Comparison of ENCODE assay signal across 1 cellular context in the genomic region with DNA sequence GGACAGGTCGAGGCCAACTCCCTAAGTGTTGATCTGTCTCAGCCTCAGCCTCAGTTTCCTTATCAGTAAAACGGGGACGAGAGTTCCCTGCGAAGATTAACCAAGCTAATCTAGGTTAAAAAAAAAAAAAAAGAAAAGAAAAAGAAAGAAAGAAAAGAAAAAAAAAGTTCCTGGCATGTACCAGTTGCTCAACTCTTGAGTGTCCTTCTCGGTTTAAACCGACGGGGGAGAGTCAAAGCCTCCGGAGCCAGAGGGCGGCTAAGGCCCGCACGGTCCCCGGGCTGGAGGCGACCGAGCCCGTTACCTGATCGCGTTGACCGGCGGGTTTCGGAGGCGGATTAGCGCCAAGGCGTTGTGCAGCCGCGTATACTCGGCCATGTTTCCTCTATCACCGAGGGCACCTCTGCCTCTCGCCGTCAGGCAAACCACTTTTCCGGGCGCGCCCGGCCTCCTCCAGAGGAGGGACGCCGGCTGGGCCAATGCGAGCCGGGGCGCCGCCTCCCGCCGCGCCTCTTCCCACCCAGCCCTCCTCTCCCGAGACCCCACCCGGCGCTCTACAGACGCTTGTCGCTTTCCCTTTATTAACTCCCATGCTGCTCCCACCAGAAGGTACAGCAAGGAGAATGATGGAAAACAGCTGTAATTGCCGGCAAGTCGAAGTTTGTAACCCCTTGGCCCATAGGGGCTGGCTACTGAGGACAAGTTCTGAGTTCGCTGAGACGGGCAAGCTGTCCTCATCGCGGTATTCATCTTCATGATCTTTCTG.
TF ChIP-seq lines count a peak whose summit lies in the region.

A gene (minus strand): TSS at position 405 of the 766 bp plus-strand sequence. CDS start 27 bp downstream, at position 378.

TF ChIP-seq in K562, 482 proteins besides CTCF, POLR2A, EP300 and RAD21 (continued from another document and continues in another):
- TF ChIP-seq, protein P1, sequence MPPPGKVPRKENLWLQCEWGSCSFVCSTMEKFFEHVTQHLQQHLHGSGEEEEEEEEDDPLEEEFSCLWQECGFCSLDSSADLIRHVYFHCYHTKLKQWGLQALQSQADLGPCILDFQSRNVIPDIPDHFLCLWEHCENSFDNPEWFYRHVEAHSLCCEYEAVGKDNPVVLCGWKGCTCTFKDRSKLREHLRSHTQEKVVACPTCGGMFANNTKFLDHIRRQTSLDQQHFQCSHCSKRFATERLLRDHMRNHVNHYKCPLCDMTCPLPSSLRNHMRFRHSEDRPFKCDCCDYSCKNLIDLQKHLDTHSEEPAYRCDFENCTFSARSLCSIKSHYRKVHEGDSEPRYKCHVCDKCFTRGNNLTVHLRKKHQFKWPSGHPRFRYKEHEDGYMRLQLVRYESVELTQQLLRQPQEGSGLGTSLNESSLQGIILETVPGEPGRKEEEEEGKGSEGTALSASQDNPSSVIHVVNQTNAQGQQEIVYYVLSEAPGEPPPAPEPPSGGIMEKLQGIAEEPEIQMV (tag; conservative IDR thresholded peaks at IDR 0.05; ENCODE audit: low read depth) = no peak
- TF ChIP-seq RBM25 (IDR thresholded peaks at IDR 0.05; ENCODE audit: low read depth, low read length, severe bottlenecking) = no peak
- TF ChIP-seq, protein P2, sequence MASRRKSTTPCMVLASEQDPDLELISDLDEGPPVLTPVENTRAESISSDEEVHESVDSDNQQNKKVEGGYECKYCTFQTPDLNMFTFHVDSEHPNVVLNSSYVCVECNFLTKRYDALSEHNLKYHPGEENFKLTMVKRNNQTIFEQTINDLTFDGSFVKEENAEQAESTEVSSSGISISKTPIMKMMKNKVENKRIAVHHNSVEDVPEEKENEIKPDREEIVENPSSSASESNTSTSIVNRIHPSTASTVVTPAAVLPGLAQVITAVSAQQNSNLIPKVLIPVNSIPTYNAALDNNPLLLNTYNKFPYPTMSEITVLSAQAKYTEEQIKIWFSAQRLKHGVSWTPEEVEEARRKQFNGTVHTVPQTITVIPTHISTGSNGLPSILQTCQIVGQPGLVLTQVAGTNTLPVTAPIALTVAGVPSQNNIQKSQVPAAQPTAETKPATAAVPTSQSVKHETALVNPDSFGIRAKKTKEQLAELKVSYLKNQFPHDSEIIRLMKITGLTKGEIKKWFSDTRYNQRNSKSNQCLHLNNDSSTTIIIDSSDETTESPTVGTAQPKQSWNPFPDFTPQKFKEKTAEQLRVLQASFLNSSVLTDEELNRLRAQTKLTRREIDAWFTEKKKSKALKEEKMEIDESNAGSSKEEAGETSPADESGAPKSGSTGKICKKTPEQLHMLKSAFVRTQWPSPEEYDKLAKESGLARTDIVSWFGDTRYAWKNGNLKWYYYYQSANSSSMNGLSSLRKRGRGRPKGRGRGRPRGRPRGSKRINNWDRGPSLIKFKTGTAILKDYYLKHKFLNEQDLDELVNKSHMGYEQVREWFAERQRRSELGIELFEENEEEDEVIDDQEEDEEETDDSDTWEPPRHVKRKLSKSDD (conservative IDR thresholded peaks at IDR 0.05; ENCODE audit: low read length) = no peak
- no peak for TF ChIP-seq RFX1 (IDR thresholded peaks at IDR 0.05)
- no peak for TF ChIP-seq RBM14 (IDR thresholded peaks at IDR 0.05; ENCODE audit: borderline replicate concordance, insufficient read depth, low read depth, low read length)
- TF ChIP-seq, protein P3, sequence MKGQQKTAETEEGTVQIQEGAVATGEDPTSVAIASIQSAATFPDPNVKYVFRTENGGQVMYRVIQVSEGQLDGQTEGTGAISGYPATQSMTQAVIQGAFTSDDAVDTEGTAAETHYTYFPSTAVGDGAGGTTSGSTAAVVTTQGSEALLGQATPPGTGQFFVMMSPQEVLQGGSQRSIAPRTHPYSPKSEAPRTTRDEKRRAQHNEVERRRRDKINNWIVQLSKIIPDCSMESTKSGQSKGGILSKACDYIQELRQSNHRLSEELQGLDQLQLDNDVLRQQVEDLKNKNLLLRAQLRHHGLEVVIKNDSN (CRISPR knock-in tag; IDR thresholded peaks at IDR 0.05) = no peak
- TF ChIP-seq, protein P4, sequence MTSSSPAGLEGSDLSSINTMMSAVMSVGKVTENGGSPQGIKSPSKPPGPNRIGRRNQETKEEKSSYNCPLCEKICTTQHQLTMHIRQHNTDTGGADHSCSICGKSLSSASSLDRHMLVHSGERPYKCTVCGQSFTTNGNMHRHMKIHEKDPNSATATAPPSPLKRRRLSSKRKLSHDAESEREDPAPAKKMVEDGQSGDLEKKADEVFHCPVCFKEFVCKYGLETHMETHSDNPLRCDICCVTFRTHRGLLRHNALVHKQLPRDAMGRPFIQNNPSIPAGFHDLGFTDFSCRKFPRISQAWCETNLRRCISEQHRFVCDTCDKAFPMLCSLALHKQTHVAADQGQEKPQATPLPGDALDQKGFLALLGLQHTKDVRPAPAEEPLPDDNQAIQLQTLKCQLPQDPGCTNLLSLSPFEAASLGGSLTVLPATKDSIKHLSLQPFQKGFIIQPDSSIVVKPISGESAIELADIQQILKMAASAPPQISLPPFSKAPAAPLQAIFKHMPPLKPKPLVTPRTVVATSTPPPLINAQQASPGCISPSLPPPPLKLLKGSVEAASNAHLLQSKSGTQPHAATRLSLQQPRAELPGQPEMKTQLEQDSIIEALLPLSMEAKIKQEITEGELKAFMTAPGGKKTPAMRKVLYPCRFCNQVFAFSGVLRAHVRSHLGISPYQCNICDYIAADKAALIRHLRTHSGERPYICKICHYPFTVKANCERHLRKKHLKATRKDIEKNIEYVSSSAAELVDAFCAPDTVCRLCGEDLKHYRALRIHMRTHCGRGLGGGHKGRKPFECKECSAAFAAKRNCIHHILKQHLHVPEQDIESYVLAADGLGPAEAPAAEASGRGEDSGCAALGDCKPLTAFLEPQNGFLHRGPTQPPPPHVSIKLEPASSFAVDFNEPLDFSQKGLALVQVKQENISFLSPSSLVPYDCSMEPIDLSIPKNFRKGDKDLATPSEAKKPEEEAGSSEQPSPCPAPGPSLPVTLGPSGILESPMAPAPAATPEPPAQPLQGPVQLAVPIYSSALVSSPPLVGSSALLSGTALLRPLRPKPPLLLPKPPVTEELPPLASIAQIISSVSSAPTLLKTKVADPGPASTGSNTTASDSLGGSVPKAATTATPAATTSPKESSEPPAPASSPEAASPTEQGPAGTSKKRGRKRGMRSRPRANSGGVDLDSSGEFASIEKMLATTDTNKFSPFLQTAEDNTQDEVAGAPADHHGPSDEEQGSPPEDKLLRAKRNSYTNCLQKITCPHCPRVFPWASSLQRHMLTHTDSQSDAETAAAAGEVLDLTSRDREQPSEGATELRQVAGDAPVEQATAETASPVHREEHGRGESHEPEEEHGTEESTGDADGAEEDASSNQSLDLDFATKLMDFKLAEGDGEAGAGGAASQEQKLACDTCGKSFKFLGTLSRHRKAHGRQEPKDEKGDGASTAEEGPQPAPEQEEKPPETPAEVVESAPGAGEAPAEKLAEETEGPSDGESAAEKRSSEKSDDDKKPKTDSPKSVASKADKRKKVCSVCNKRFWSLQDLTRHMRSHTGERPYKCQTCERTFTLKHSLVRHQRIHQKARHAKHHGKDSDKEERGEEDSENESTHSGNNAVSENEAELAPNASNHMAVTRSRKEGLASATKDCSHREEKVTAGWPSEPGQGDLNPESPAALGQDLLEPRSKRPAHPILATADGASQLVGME (CRISPR knock-in tag; IDR thresholded peaks at IDR 0.05) = no peak
- TF ChIP-seq, protein P5, sequence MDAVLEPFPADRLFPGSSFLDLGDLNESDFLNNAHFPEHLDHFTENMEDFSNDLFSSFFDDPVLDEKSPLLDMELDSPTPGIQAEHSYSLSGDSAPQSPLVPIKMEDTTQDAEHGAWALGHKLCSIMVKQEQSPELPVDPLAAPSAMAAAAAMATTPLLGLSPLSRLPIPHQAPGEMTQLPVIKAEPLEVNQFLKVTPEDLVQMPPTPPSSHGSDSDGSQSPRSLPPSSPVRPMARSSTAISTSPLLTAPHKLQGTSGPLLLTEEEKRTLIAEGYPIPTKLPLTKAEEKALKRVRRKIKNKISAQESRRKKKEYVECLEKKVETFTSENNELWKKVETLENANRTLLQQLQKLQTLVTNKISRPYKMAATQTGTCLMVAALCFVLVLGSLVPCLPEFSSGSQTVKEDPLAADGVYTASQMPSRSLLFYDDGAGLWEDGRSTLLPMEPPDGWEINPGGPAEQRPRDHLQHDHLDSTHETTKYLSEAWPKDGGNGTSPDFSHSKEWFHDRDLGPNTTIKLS (IDR thresholded peaks at IDR 0.05; ENCODE audit: borderline replicate concordance, low read depth) = no peak
- TF ChIP-seq, protein P6, sequence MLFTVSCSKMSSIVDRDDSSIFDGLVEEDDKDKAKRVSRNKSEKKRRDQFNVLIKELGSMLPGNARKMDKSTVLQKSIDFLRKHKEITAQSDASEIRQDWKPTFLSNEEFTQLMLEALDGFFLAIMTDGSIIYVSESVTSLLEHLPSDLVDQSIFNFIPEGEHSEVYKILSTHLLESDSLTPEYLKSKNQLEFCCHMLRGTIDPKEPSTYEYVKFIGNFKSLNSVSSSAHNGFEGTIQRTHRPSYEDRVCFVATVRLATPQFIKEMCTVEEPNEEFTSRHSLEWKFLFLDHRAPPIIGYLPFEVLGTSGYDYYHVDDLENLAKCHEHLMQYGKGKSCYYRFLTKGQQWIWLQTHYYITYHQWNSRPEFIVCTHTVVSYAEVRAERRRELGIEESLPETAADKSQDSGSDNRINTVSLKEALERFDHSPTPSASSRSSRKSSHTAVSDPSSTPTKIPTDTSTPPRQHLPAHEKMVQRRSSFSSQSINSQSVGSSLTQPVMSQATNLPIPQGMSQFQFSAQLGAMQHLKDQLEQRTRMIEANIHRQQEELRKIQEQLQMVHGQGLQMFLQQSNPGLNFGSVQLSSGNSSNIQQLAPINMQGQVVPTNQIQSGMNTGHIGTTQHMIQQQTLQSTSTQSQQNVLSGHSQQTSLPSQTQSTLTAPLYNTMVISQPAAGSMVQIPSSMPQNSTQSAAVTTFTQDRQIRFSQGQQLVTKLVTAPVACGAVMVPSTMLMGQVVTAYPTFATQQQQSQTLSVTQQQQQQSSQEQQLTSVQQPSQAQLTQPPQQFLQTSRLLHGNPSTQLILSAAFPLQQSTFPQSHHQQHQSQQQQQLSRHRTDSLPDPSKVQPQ (CRISPR knock-in tag; IDR thresholded peaks at IDR 0.05; ENCODE audit: borderline replicate concordance) = no peak
- no peak for TF ChIP-seq ZNF184 (CRISPR knock-in tag; IDR thresholded peaks at IDR 0.05)
- no peak for TF ChIP-seq ZNF444 (CRISPR knock-in tag; IDR thresholded peaks at IDR 0.05)
- no peak for TF ChIP-seq ZNF561 (CRISPR knock-in tag; conservative IDR thresholded peaks at IDR 0.05)
- no peak for TF ChIP-seq HDAC2 (IDR thresholded peaks at IDR 0.05)
- TF ChIP-seq CBX3 (IDR thresholded peaks at IDR 0.05; ENCODE audit: borderline replicate concordance in 1 of 2, low read length in 2 of 2) = no peak; a peak in 1 of 3 replicates
- TF ChIP-seq, protein P7, sequence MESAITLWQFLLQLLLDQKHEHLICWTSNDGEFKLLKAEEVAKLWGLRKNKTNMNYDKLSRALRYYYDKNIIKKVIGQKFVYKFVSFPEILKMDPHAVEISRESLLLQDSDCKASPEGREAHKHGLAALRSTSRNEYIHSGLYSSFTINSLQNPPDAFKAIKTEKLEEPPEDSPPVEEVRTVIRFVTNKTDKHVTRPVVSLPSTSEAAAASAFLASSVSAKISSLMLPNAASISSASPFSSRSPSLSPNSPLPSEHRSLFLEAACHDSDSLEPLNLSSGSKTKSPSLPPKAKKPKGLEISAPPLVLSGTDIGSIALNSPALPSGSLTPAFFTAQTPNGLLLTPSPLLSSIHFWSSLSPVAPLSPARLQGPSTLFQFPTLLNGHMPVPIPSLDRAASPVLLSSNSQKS (CRISPR knock-in tag; IDR thresholded peaks at IDR 0.05) = no peak
- TF ChIP-seq ESRRA (IDR thresholded peaks at IDR 0.05; ENCODE audit: borderline replicate concordance, low read depth) = no peak
- TF ChIP-seq, protein P8, sequence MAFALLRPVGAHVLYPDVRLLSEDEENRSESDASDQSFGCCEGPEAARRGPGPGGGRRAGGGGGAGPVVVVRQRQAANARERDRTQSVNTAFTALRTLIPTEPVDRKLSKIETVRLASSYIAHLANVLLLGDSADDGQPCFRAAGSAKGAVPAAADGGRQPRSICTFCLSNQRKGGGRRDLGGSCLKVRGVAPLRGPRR (CRISPR knock-in tag; IDR thresholded peaks at IDR 0.05) = no peak
- TF ChIP-seq MCM7 (IDR thresholded peaks at IDR 0.05) = 0 out of 4 replicates have a peak, but pooled peaks of 1 of the 2 experiments have one; percentile 53
- no peak for TF ChIP-seq CEBPG (CRISPR knock-in tag; IDR thresholded peaks at IDR 0.05)
- TF ChIP-seq CEBPG (tag; conservative IDR thresholded peaks at IDR 0.05 in 1 of 2, IDR thresholded peaks at IDR 0.05 in 1 of 2) = peak in 1 of 2 experiments; percentile 85; a peak in 2 of 4 replicates
- TF ChIP-seq DPF2 (IDR thresholded peaks at IDR 0.05) = peak; percentile 48; the same call in 1 of the 2 replicates
- no peak for TF ChIP-seq PCBP1 (IDR thresholded peaks at IDR 0.05; ENCODE audit: low read depth, low read length, poor library complexity, severe bottlenecking)
- TF ChIP-seq, protein P9, sequence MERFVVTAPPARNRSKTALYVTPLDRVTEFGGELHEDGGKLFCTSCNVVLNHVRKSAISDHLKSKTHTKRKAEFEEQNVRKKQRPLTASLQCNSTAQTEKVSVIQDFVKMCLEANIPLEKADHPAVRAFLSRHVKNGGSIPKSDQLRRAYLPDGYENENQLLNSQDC (CRISPR knock-in tag; IDR thresholded peaks at IDR 0.05) = no peak
- no peak for TF ChIP-seq ATF1 (CRISPR knock-in tag; IDR thresholded peaks at IDR 0.05)
- TF ChIP-seq ATF1 (tag; IDR thresholded peaks at IDR 0.05) = peak; percentile 48
- TF ChIP-seq HIVEP1 (CRISPR knock-in tag; IDR thresholded peaks at IDR 0.05) = no peak
- TF ChIP-seq, protein P10, sequence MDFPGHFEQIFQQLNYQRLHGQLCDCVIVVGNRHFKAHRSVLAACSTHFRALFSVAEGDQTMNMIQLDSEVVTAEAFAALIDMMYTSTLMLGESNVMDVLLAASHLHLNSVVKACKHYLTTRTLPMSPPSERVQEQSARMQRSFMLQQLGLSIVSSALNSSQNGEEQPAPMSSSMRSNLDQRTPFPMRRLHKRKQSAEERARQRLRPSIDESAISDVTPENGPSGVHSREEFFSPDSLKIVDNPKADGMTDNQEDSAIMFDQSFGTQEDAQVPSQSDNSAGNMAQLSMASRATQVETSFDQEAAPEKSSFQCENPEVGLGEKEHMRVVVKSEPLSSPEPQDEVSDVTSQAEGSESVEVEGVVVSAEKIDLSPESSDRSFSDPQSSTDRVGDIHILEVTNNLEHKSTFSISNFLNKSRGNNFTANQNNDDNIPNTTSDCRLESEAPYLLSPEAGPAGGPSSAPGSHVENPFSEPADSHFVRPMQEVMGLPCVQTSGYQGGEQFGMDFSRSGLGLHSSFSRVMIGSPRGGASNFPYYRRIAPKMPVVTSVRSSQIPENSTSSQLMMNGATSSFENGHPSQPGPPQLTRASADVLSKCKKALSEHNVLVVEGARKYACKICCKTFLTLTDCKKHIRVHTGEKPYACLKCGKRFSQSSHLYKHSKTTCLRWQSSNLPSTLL (IDR thresholded peaks at IDR 0.05) = no peak
- no peak for TF ChIP-seq MAFF (IDR thresholded peaks at IDR 0.05; ENCODE audit: low read length)
- no peak for TF ChIP-seq FOXM1 (IDR thresholded peaks at IDR 0.05; ENCODE audit: low read depth)
- TF ChIP-seq FOXM1 (CRISPR knock-in tag; IDR thresholded peaks at IDR 0.05; ENCODE audit: low read depth) = no peak
- TF ChIP-seq ZNF232 (CRISPR knock-in tag; IDR thresholded peaks at IDR 0.05) = no peak
- TF ChIP-seq, protein P11, sequence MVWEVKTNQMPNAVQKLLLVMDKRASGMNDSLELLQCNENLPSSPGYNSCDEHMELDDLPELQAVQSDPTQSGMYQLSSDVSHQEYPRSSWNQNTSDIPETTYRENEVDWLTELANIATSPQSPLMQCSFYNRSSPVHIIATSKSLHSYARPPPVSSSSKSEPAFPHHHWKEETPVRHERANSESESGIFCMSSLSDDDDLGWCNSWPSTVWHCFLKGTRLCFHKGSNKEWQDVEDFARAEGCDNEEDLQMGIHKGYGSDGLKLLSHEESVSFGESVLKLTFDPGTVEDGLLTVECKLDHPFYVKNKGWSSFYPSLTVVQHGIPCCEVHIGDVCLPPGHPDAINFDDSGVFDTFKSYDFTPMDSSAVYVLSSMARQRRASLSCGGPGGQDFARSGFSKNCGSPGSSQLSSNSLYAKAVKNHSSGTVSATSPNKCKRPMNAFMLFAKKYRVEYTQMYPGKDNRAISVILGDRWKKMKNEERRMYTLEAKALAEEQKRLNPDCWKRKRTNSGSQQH (CRISPR knock-in tag; IDR thresholded peaks at IDR 0.05) = no peak
- TF ChIP-seq KDM4B (IDR thresholded peaks at IDR 0.05; ENCODE audit: borderline replicate concordance in 2 of 2, low read depth in 1 of 2) = no peak
- TF ChIP-seq ZNF778 (CRISPR knock-in tag; IDR thresholded peaks at IDR 0.05) = no peak
